24 cellular contexts compared by ENCODE assay signal in genomic region chr10:75312440-75312839, GRCh38.
"Had no signal": no experiment of that assay in that cellular context is flagged by ENCODE, and none has a peak within 500 bp of the region (broad histone marks: within the 10 kb centered on the region; RNA-seq: fewer than 3 reads in every experiment).

No MANE protein-coding gene starts in this region.

- H3K27ac ChIP-seq: stomach, suprapubic skin, testis, thoracic aorta, thyroid gland, tibial artery, tibial nerve, transverse colon, upper lobe of left lung, upper lobe of right lung, uterus, vagina had no signal

- H3K27me3 ChIP-seq: stomach, suprapubic skin, testis, thyroid gland, tibial artery, tibial nerve, transverse colon, upper lobe of left lung, upper lobe of right lung, uterus, vagina had no signal

- H3K4me1 ChIP-seq: stomach, suprapubic skin, testis, thyroid gland, tibial artery, tibial nerve, transverse colon, upper lobe of left lung, upper lobe of right lung, uterus, vagina had no signal

- H3K36me3 ChIP-seq: stomach, suprapubic skin, thoracic aorta, thyroid gland, tibial artery, tibial nerve, transverse colon, upper lobe of left lung, upper lobe of right lung, uterus, vagina had no signal

- H3K4me3 ChIP-seq: stomach, suprapubic skin, testis, thoracic aorta, thyroid gland, tibial artery, tibial nerve, transverse colon, upper lobe of left lung, upper lobe of right lung, uterus, vagina had no signal

- H3K9me3 ChIP-seq: testis, thyroid gland, vagina had no signal

- DNase-seq: stimulated activated CD4-positive, alpha-beta T cell treated with anti-CD3 and anti-CD28 coated beads, Interleukin-2, amount 100 ng/mL, for 48 hours; stimulated activated CD4-positive, alpha-beta T cell treated with anti-CD3 and anti-CD28 coated beads, Interleukin-4, amount 100 ng/mL, for 1 hour; stimulated activated CD4-positive, alpha-beta T cell treated with anti-CD3 and anti-CD28 coated beads, Interleukin-4, amount 100 ng/mL, for 24 hours; stimulated activated CD4-positive, alpha-beta T cell treated with anti-CD3 and anti-CD28 coated beads, Interleukin-4, amount 100 ng/mL, for 4 hours; stimulated activated CD8-positive, alpha-beta memory T cell treated with anti-CD3 and anti-CD28 coated beads, Interleukin-4, amount 100 ng/mL, for 48 hours; stimulated activated naive B cell treated with anti-CD40 and anti-IgM and Interleukin-4, amounts not matched to agents 10 μg/mL and 1 μg/mL and 100 μg/mL, for 72 hours; stimulated activated naive CD4-positive, alpha-beta T cell; stimulated activated naive CD4-positive, alpha-beta T cell treated with Interleukin-2 at 50 U/mL for 16 hours; stimulated activated naive CD8-positive, alpha-beta T cell treated with anti-CD3 and anti-CD28 coated beads, Interleukin-15, amount 100 ng/mL, for 72 hours; stimulated activated naive CD8-positive, alpha-beta T cell treated with anti-CD3 and anti-CD28 coated beads, Interleukin-15, Interleukin-2, amounts not matched to agents 100 U/mL and 50 U/mL, for 24 hours; stomach; substantia nigra; testis; thyroid gland; tibial artery; transverse colon; trophoblast cell; upper lobe of left lung; upper lobe of right lung; uterus had no signal
